15 cellular contexts compared by ENCODE assay signal in the genomic region with DNA sequence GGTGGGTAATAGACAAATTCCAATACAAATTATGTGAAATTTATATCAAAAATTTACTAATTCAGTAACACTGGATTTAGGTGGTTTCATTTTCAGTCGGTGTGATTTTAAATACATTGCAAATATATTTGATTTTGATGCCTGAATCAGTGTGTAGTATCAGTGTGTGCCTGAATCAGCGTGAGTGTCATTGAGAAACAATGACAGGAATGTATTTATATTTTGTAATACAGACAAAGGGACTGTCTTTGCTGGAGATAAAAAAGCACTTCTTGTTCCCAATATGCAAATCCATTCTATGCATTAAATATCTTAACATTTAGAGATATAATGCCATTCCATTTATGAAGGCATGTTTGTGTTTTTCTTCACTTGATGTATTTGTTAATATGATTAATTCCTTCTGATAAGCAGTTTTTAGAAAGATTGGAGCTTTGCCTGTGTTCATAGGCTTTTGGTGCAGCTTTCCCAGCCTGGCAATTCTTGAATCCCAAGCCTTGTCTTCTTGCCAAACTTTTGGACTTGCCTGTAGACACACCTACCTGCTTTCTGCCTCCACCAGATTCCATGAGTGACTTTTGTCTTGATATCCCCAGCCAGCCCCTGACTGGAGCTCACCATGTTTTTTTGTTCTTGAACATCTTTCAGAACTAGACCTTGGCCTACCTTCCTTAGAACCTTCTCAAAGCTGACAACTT.
DNase-seq lines count a peak whose midpoint lies in the region; ATAC-seq, FAIRE-seq and TF ChIP-seq lines count a peak whose summit lies in the region.
"Had no signal": no experiment of that assay in that cellular context is flagged by ENCODE, and none has a peak within 500 bp of the region (broad histone marks: within the 10 kb centered on the region; RNA-seq: fewer than 3 reads in every experiment).

No MANE protein-coding gene starts in this region.

- no peaks in the 10 kb centered on the region for H3K27me3 ChIP-seq in bronchial epithelial cell (ENCODE audit: control insufficient read depth, insufficient read depth, low read length)
- H3K27me3 ChIP-seq: thyroid gland had no signal

- intact Hi-C loops in cardiac septum (cut with DNase I): no loop called here

- ATAC-seq in A549: peak in 1 of 2 experiments; percentile 31; a peak in 1 of 6 replicates
- ATAC-seq in GM21381 (IDR thresholded peaks at IDR 0.05; ENCODE audit: unreplicated experiment): no peak
- no peak for ATAC-seq in HG03432 (IDR thresholded peaks at IDR 0.05; ENCODE audit: unreplicated experiment)
- ATAC-seq: effector memory CD8-positive, alpha-beta T cell had no signal

- no peak for TF ChIP-seq CTCF in A549 (IDR thresholded peaks at IDR 0.05)
- no peak for TF ChIP-seq CTCF in bronchial epithelial cell (IDR thresholded peaks at IDR 0.05; ENCODE audit: insufficient read depth, low read length, severe bottlenecking)

- WGBS in A549 (ENCODE audit: missing lambda C conversion rate): 3% methylated on average over 2 of the region's 2 CpGs

- peaks cover 14% of the 10 kb centered on the region; the same call in 2 of the 3 replicates for H3K4me1 ChIP-seq in A549
- H3K4me1 ChIP-seq: thyroid gland had no signal

- FAIRE-seq in A549 (lab: Jason Lieb, UNC) (no peak), bronchial epithelial cell (lab: Jason Lieb, UNC) (no peak)

- no peak for TF ChIP-seq RAD21 in A549 (conservative IDR thresholded peaks at IDR 0.05 in 1 of 2, IDR thresholded peaks at IDR 0.05 in 1 of 2)

- H3K9me3 ChIP-seq in A549: no peaks in the 10 kb centered on the region
- H3K9me3 ChIP-seq: thyroid gland had no signal

- H3K27ac ChIP-seq in A549: peak overlapping the region; percentile 58 to 63
- H3K27ac ChIP-seq: thyroid gland had no signal

- DNase-seq in A549 (ENCODE audit: low read depth in 1 of 2, low spot score in 1 of 2) (no peak), NCI-H1048 (lab: John Stamatoyannopoulos, UW) (peak; percentile 39), bronchial epithelial cell (ENCODE audit: low read depth) (peak; percentile 81), kidney glomerular epithelial cell (lab: John Stamatoyannopoulos, UW) (peak; percentile 4), NOMO-1 treated with DMSO at 0.1 percent for 48 hours (lab: John Stamatoyannopoulos, UW; ENCODE audit: unreplicated experiment) (no peak), cardiac septum (ENCODE audit: low spot score) (no peak)
- DNase-seq: activated CD4-positive, alpha-beta T cell treated with anti-CD3 and anti-CD28 coated beads, Interleukin-2, amount 10 ng/mL, durations not matched to agents 24 days and 14 days; activated T-cell treated with anti-CD3 and anti-CD28 coated beads, Interleukin-2, amount 50 U/mL, for 48 hours; effector memory CD8-positive, alpha-beta T cell; NCI-H1105; NCI-H446; stimulated activated CD4-positive, alpha-beta T cell treated with anti-CD3 and anti-CD28 coated beads, Interleukin-15, amount 100 ng/mL, for 24 hours; thyroid gland had no signal

- TF ChIP-seq POLR2A in A549 (IDR thresholded peaks at IDR 0.05; ENCODE audit: low read length): no peak

- no peak for TF ChIP-seq EP300 in A549 (IDR thresholded peaks at IDR 0.05)

- no peak overlapping the region for H3K4me3 ChIP-seq in A549
- no peak overlapping the region for H3K4me3 ChIP-seq in bronchial epithelial cell (ENCODE audit: low read depth, low read length)
- H3K4me3 ChIP-seq: thyroid gland had no signal

- CTCF ChIA-PET in A549 (lab: Yijun Ruan, JAX): no interaction called here

- POLR2A ChIA-PET in A549 (lab: Yijun Ruan, JAX): no interaction called here

- no peaks in the 10 kb centered on the region for H3K36me3 ChIP-seq in bronchial epithelial cell (ENCODE audit: control insufficient read depth, insufficient read depth, low read length)
- H3K36me3 ChIP-seq: thyroid gland had no signal

- H3K4me2 ChIP-seq in A549: peak overlapping the region; percentile 67

TF ChIP-seq in A549, 52 proteins besides CTCF, POLR2A, EP300 and RAD21:
- TF ChIP-seq CHD4 (IDR thresholded peaks at IDR 0.05; ENCODE audit: borderline replicate concordance): no peak
- no peak for TF ChIP-seq RFX5 (IDR thresholded peaks at IDR 0.05)
- TF ChIP-seq RARB (CRISPR knock-in tag; IDR thresholded peaks at IDR 0.05): no peak
- TF ChIP-seq JUN (IDR thresholded peaks at IDR 0.05): no peak
- no peak for TF ChIP-seq EHMT2 (IDR thresholded peaks at IDR 0.05; ENCODE audit: low read depth)
- TF ChIP-seq ESRRA (IDR thresholded peaks at IDR 0.05; ENCODE audit: borderline replicate concordance, low read length): no peak
- no peak for TF ChIP-seq POLR2AphosphoS2 (conservative IDR thresholded peaks at IDR 0.05; ENCODE audit: low read length)
- no peak for TF ChIP-seq MAFK (IDR thresholded peaks at IDR 0.05; ENCODE audit: partially characterized antibody)
- no peak for TF ChIP-seq ZSCAN20 (CRISPR knock-in tag; IDR thresholded peaks at IDR 0.05)
- TF ChIP-seq USF2 (IDR thresholded peaks at IDR 0.05): no peak
- TF ChIP-seq, protein P1, sequence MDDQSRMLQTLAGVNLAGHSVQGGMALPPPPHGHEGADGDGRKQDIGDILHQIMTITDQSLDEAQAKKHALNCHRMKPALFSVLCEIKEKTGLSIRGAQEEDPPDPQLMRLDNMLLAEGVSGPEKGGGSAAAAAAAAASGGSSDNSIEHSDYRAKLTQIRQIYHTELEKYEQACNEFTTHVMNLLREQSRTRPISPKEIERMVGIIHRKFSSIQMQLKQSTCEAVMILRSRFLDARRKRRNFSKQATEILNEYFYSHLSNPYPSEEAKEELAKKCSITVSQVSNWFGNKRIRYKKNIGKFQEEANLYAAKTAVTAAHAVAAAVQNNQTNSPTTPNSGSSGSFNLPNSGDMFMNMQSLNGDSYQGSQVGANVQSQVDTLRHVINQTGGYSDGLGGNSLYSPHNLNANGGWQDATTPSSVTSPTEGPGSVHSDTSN (IDR thresholded peaks at IDR 0.05): no peak
- TF ChIP-seq CBX2 (IDR thresholded peaks at IDR 0.05; ENCODE audit: borderline replicate concordance, low read depth): no peak
- TF ChIP-seq SMC3 (IDR thresholded peaks at IDR 0.05): no peak
- no peak for TF ChIP-seq NFE2L2 (conservative IDR thresholded peaks at IDR 0.05; ENCODE audit: low read length)
- TF ChIP-seq CBX8 (IDR thresholded peaks at IDR 0.05): no peak

Comparison
In these comparisons a context has a peak if more than half of its experiments do, and no peak if none do; other contexts are left out.
1. DNase-seq: peak in NCI-H1048 (single experiment), bronchial epithelial cell (single experiment) and kidney glomerular epithelial cell (single experiment); none in A549 (0 of 2), NOMO-1 treated with DMSO at 0.1 percent for 48 hours (single experiment) and cardiac septum (single experiment).